1 cellular context compared by ENCODE assay signal in the genomic region with DNA sequence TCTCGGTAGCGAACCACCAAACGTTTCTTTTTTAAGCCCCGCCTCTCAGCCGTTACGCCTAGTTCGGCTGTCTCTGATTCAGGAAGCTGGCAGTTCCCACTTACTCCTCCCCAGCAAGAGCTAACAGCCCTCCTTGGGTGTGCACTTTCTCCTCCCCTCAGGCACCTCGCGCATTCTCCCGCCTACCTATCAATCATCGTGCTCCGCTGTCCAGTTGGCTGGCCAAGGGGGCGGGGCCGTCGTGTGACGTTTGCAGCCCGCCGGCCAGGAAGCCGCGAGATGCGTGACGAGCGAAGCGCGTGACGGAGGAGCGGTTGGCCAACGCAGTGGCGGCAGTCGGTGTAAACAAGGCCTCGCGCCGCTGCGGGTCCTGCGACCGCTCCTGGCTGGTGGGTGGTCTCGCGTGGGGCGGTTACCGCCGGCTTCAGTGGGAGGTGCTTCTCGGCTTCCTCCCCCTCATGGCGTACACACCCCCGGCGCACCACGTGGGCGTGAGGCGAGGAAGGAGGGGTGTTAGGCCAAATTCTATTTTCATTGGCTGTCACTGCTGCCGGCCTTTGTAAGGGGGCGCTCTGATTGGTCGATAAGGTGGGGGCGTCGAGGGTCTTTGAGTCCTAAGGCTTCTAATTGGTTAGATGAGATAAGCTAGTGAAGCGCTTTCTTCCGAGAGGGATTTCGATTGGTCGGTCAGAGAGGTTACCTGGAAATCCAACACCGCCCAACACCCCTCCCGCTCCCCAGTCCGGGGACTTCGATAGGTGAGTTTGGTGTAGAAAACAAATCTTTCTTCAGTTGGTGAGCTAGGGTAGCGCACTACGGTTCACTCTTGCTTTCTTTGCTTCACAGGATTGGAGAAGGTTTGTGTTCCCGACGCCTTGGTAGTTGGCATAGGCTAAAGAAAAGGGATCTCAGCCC.
TF ChIP-seq lines count a peak whose summit lies in the region.

DCAF11 (plus strand) TSS at position 242 of the 915 bp plus-strand sequence. CDS start 818 bp downstream, outside the sequence.
NRL (minus strand) TSS at position 414 of the 915 bp plus-strand sequence. CDS start 32,101 bp downstream, outside the sequence.

TF ChIP-seq in WTC11, 78 proteins besides CTCF, POLR2A, EP300 and RAD21 (continued from another document):
- no peak for TF ChIP-seq ATF2 (CRISPR knock-in tag; IDR thresholded peaks at IDR 0.05; ENCODE audit: borderline replicate concordance, low read depth)
- TF ChIP-seq ERG (CRISPR knock-in tag; IDR thresholded peaks at IDR 0.05), result no peak
- TF ChIP-seq TEAD4 (CRISPR knock-in tag; IDR thresholded peaks at IDR 0.05), result no peak
- TF ChIP-seq E2F4 (CRISPR knock-in tag; IDR thresholded peaks at IDR 0.05; ENCODE audit: borderline replicate concordance, low read depth), result no peak
